In genomic region chr1:248873993-248874671, GRCh38 we compare ENCODE assay signal across 1 cellular context.
TF ChIP-seq lines count a peak whose summit lies in the region.

No MANE protein-coding gene starts in this region.

TF ChIP-seq in HepG2, 621 proteins besides CTCF, POLR2A, EP300 and RAD21 (continued from another document and continues in another):
- TF ChIP-seq, protein P1, sequence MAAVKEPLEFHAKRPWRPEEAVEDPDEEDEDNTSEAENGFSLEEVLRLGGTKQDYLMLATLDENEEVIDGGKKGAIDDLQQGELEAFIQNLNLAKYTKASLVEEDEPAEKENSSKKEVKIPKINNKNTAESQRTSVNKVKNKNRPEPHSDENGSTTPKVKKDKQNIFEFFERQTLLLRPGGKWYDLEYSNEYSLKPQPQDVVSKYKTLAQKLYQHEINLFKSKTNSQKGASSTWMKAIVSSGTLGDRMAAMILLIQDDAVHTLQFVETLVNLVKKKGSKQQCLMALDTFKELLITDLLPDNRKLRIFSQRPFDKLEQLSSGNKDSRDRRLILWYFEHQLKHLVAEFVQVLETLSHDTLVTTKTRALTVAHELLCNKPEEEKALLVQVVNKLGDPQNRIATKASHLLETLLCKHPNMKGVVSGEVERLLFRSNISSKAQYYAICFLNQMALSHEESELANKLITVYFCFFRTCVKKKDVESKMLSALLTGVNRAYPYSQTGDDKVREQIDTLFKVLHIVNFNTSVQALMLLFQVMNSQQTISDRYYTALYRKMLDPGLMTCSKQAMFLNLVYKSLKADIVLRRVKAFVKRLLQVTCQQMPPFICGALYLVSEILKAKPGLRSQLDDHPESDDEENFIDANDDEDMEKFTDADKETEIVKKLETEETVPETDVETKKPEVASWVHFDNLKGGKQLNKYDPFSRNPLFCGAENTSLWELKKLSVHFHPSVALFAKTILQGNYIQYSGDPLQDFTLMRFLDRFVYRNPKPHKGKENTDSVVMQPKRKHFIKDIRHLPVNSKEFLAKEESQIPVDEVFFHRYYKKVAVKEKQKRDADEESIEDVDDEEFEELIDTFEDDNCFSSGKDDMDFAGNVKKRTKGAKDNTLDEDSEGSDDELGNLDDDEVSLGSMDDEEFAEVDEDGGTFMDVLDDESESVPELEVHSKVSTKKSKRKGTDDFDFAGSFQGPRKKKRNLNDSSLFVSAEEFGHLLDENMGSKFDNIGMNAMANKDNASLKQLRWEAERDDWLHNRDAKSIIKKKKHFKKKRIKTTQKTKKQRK (IDR thresholded peaks at IDR 0.05; ENCODE audit: low read length), result no peak
- TF ChIP-seq FOXA3 (CRISPR knock-in tag; IDR thresholded peaks at IDR 0.05) (0 out of 2 replicates have a peak, but pooled peaks have one; percentile 34), CEBPB (IDR thresholded peaks at IDR 0.05; ENCODE audit: borderline replicate concordance, low read depth, low read length) (no peak), MIER2 (CRISPR knock-in tag; IDR thresholded peaks at IDR 0.05) (no peak), ARID5B (CRISPR knock-in tag; IDR thresholded peaks at IDR 0.05) (peak; percentile 39; the same call in 1 of the 2 replicates), GATAD2A (CRISPR knock-in tag; IDR thresholded peaks at IDR 0.05) (peak; percentile 67; the same call in 1 of the 2 replicates), RNF2 (conservative IDR thresholded peaks at IDR 0.05; ENCODE audit: low read depth) (0 out of 2 replicates have a peak, but pooled peaks have one; percentile 17), ZMAT3 (CRISPR knock-in tag; conservative IDR thresholded peaks at IDR 0.05) (no peak), SSRP1 (CRISPR knock-in tag; IDR thresholded peaks at IDR 0.05) (peak; percentile 97), ZNF33A (CRISPR knock-in tag; IDR thresholded peaks at IDR 0.05; ENCODE audit: borderline replicate concordance) (no peak), CREB3 (CRISPR knock-in tag; IDR thresholded peaks at IDR 0.05) (no peak), GRHL1 (CRISPR knock-in tag; conservative IDR thresholded peaks at IDR 0.05) (no peak), RFX1 (IDR thresholded peaks at IDR 0.05) (no peak), GLI4 (CRISPR knock-in tag; IDR thresholded peaks at IDR 0.05; ENCODE audit: borderline replicate concordance) (no peak), ZBTB49 (CRISPR knock-in tag; IDR thresholded peaks at IDR 0.05; ENCODE audit: borderline replicate concordance) (no peak), RBM39 (IDR thresholded peaks at IDR 0.05; ENCODE audit: low read depth, low read length, poor library complexity, severe bottlenecking) (no peak), ATF1 (CRISPR knock-in tag; IDR thresholded peaks at IDR 0.05) (peak; percentile 88), ZNF383 (CRISPR knock-in tag; IDR thresholded peaks at IDR 0.05; ENCODE audit: borderline replicate concordance) (no peak), ELK4 (CRISPR knock-in tag; IDR thresholded peaks at IDR 0.05; ENCODE audit: borderline replicate concordance) (no peak), KDM2A (CRISPR knock-in tag; IDR thresholded peaks at IDR 0.05; ENCODE audit: borderline replicate concordance, low read depth) (no peak; the same call in none of the 2 replicates), ZNF180 (CRISPR knock-in tag; IDR thresholded peaks at IDR 0.05; ENCODE audit: borderline replicate concordance, low read depth) (0 out of 2 replicates have a peak, but pooled peaks have one; percentile 9), POGZ (CRISPR knock-in tag; IDR thresholded peaks at IDR 0.05) (no peak), NR2C2 (CRISPR knock-in tag; IDR thresholded peaks at IDR 0.05; ENCODE audit: borderline replicate concordance) (no peak), RARG (CRISPR knock-in tag; IDR thresholded peaks at IDR 0.05; ENCODE audit: low read depth) (no peak), HMG20A (CRISPR knock-in tag; IDR thresholded peaks at IDR 0.05; ENCODE audit: borderline replicate concordance) (no peak), NFE2 (CRISPR knock-in tag; IDR thresholded peaks at IDR 0.05) (no peak), FOXJ3 (CRISPR knock-in tag; IDR thresholded peaks at IDR 0.05; ENCODE audit: borderline replicate concordance) (peak; percentile 67; the same call in 1 of the 2 replicates), ZNF20 (CRISPR knock-in tag; IDR thresholded peaks at IDR 0.05) (no peak), MAF1 (CRISPR knock-in tag; IDR thresholded peaks at IDR 0.05; ENCODE audit: borderline replicate concordance) (peak; percentile 91), ARNT (IDR thresholded peaks at IDR 0.05) (no peak), SRSF9 (IDR thresholded peaks at IDR 0.05; ENCODE audit: borderline replicate concordance, insufficient read depth, low read depth, low read length, poor library complexity, severe bottlenecking) (no peak), SIN3A (IDR thresholded peaks at IDR 0.05; ENCODE audit: borderline replicate concordance, low read depth, low read length) (no peak), MEIS1 (CRISPR knock-in tag; IDR thresholded peaks at IDR 0.05; ENCODE audit: borderline replicate concordance) (no peak), ZFP36L1 (CRISPR knock-in tag; IDR thresholded peaks at IDR 0.05) (peak; percentile 25; the same call in 1 of the 2 replicates), FOXM1 (CRISPR knock-in tag; IDR thresholded peaks at IDR 0.05) (no peak), NCOA1 (CRISPR knock-in tag; IDR thresholded peaks at IDR 0.05) (no peak), GFI1 (CRISPR knock-in tag; IDR thresholded peaks at IDR 0.05; ENCODE audit: borderline replicate concordance) (no peak; the same call in 1 of the 2 replicates), ZNF710 (CRISPR knock-in tag; IDR thresholded peaks at IDR 0.05; ENCODE audit: borderline replicate concordance) (no peak), ZNF572 (CRISPR knock-in tag; IDR thresholded peaks at IDR 0.05) (no peak)
- TF ChIP-seq, protein P2, sequence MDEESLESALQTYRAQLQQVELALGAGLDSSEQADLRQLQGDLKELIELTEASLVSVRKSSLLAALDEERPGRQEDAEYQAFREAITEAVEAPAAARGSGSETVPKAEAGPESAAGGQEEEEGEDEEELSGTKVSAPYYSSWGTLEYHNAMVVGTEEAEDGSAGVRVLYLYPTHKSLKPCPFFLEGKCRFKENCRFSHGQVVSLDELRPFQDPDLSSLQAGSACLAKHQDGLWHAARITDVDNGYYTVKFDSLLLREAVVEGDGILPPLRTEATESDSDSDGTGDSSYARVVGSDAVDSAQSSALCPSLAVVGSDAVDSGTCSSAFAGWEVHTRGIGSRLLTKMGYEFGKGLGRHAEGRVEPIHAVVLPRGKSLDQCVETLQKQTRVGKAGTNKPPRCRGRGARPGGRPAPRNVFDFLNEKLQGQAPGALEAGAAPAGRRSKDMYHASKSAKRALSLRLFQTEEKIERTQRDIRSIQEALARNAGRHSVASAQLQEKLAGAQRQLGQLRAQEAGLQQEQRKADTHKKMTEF (CRISPR knock-in tag; IDR thresholded peaks at IDR 0.05), result peak; percentile 37; the same call in 1 of the 2 replicates
- TF ChIP-seq, protein P3, sequence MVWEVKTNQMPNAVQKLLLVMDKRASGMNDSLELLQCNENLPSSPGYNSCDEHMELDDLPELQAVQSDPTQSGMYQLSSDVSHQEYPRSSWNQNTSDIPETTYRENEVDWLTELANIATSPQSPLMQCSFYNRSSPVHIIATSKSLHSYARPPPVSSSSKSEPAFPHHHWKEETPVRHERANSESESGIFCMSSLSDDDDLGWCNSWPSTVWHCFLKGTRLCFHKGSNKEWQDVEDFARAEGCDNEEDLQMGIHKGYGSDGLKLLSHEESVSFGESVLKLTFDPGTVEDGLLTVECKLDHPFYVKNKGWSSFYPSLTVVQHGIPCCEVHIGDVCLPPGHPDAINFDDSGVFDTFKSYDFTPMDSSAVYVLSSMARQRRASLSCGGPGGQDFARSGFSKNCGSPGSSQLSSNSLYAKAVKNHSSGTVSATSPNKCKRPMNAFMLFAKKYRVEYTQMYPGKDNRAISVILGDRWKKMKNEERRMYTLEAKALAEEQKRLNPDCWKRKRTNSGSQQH (CRISPR knock-in tag; IDR thresholded peaks at IDR 0.05; ENCODE audit: low read depth), result no peak; the same call in 1 of the 2 replicates
- TF ChIP-seq, protein P4, sequence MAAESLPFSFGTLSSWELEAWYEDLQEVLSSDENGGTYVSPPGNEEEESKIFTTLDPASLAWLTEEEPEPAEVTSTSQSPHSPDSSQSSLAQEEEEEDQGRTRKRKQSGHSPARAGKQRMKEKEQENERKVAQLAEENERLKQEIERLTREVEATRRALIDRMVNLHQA (CRISPR knock-in tag; IDR thresholded peaks at IDR 0.05), result no peak
